15 cellular contexts compared by ENCODE assay signal in the genomic region with DNA sequence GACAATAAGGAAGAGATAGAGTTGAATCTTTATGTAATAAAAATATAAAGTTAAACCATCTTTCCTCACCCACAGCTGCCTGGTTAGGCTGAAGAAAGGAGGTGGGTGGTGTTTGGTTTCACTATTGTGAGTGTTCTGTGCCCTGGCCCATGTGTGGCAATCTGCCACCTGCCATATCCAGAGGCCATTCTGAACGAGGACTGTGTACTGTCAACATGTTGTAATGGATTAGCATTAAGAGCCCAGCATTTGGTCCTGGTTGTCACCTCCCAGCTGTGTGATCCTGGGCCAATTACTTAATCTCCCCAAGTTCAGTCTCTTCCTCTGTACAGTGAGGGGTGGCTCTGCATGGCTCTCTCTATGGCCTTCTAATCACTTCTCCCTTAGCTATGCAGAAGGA.
DNase-seq lines count a peak whose midpoint lies in the region; ATAC-seq, FAIRE-seq and TF ChIP-seq lines count a peak whose summit lies in the region.
"Had no signal": no experiment of that assay in that cellular context is flagged by ENCODE, and none has a peak within 500 bp of the region (broad histone marks: within the 10 kb centered on the region; RNA-seq: fewer than 3 reads in every experiment).

No MANE protein-coding gene starts in this region.

- H2AFZ ChIP-seq in mammary epithelial cell (ENCODE audit: low read depth, low read length) = peak overlapping the region; percentile 37

- DNase-seq in GM12891 (ENCODE audit: insufficient read length, low spot score) = no peak
- DNase-seq in NCI-H2196 treated with DMSO at 0.1 percent for 48 hours (lab: John Stamatoyannopoulos, UW; ENCODE audit: unreplicated experiment) = peak; percentile 19
- DNase-seq in mammary epithelial cell = no peak
- DNase-seq in small intestine = peak; percentile 13
- DNase-seq in NOMO-1 treated with dmso at 0.1 percent for 144 hours (lab: John Stamatoyannopoulos, UW; ENCODE audit: unreplicated experiment) = no peak
- no peak for DNase-seq in stimulated activated CD4-positive, alpha-beta T cell treated with anti-CD3 and anti-CD28 coated beads, Interleukin-2, amount 100 ng/mL, for 48 hours
- DNase-seq: activated CD4-positive, alpha-beta T cell treated with anti-CD3 and anti-CD28 coated beads for 4 hours; activated T-cell treated with anti-CD3 and anti-CD28 coated beads, Interleukin-2, amount 50 U/mL, for 72 hours; mucosa of descending colon; OCI-M1; T-helper 2 cell had no signal

- intact Hi-C loops in mammary epithelial cell (cut with micrococcal nuclease) = no loop called here

- CTCF ChIA-PET in mammary epithelial cell (lab: Charles Lee; ENCODE audit: low non-redundant PET) = no interaction called here

- no peaks in the 10 kb centered on the region for H4K20me1 ChIP-seq in mammary epithelial cell (ENCODE audit: insufficient read depth, low read length)

- TF ChIP-seq POLR2A in GM12891 (IDR thresholded peaks at IDR 0.05; ENCODE audit: low read depth, low read length) = no peak

- peaks cover 2% of the 10 kb centered on the region for H3K4me1 ChIP-seq in mammary epithelial cell (ENCODE audit: insufficient read depth, low read length)
- H3K4me1 ChIP-seq in small intestine (ENCODE audit: control insufficient read depth in 2 of 2, insufficient read depth in 1 of 2, low read depth in 1 of 2, low read length in 1 of 2) = no peaks in the 10 kb centered on the region

- H3K9me3 ChIP-seq in mammary epithelial cell (replicated peaks; ENCODE audit: insufficient read depth, low read length) (no peaks in the 10 kb centered on the region), small intestine (ENCODE audit: control insufficient read depth, low read depth) (no peaks in the 10 kb centered on the region)
- H3K9me3 ChIP-seq: HAP-1, mucosa of descending colon had no signal

- ATAC-seq in GM21381 (IDR thresholded peaks at IDR 0.05; ENCODE audit: unreplicated experiment) (no peak), HG03108 (IDR thresholded peaks at IDR 0.05; ENCODE audit: unreplicated experiment) (no peak)
- ATAC-seq: mucosa of descending colon had no signal

- in situ Hi-C loops in mammary epithelial cell (cut with MboI; ENCODE audit: low sequenced_read_pairs in 2 of 2) = no loop called here

- no peaks in the 10 kb centered on the region for H3K79me2 ChIP-seq in mammary epithelial cell (ENCODE audit: insufficient read depth, low read length)

- H3K27me3 ChIP-seq in mammary epithelial cell (ENCODE audit: insufficient read depth, low read length) (no peaks in the 10 kb centered on the region), small intestine (ENCODE audit: control insufficient read depth in 2 of 2, insufficient read depth in 2 of 2, low read length in 2 of 2) (no peaks in the 10 kb centered on the region)

- H3K36me3 ChIP-seq in mammary epithelial cell (ENCODE audit: insufficient read depth, low read length) (no peaks in the 10 kb centered on the region), small intestine (ENCODE audit: control insufficient read depth in 2 of 2, insufficient read depth in 2 of 2, low read length in 2 of 2) (no peaks in the 10 kb centered on the region)
- H3K36me3 ChIP-seq: HAP-1 had no signal

- WGBS in mammary epithelial cell (ENCODE audit: low coverage, missing lambda C conversion rate) = 13% methylated on average over 1 of the region's 1 CpG
- WGBS in small intestine, 3 donors = 0 to 38% (median 10%) methylated on average over 1 of the region's 1 CpG

- no peak overlapping the region for H3K27ac ChIP-seq in mammary epithelial cell (ENCODE audit: insufficient read depth, low read depth, low read length)
- H3K27ac ChIP-seq in small intestine (ENCODE audit: low read depth in 1 of 2, low read length in 1 of 2) = no peak overlapping the region

- dilution Hi-C loops in mammary epithelial cell (cut with HindIII; ENCODE audit: low sequenced_read_pairs) = no loop called here

- FAIRE-seq in GM12891 (lab: Jason Lieb, UNC) = peak; percentile 20
- FAIRE-seq in small intestine (lab: Jason Lieb, UNC) = no peak
- FAIRE-seq: astrocyte had no signal

- H3K4me2 ChIP-seq in mammary epithelial cell (ENCODE audit: insufficient read depth, low read depth, low read length) = no peak overlapping the region

- H3K9ac ChIP-seq in mammary epithelial cell (ENCODE audit: insufficient read depth, low read length) = no peak overlapping the region

- H3K4me3 ChIP-seq in mammary epithelial cell (replicated peaks in 1 of 3; ENCODE audit: insufficient read depth in 1 of 3, low read depth in 2 of 3, low read length in 3 of 3) (no peak overlapping the region), small intestine (ENCODE audit: low read depth in 1 of 2, low read length in 2 of 2) (no peak overlapping the region)
- H3K4me3 ChIP-seq: HAP-1, mucosa of descending colon had no signal

- no TSS peak for BruUV-seq in mammary epithelial cell (replicated peaks; lab: Mats Ljungman, UMichigan)

- TF ChIP-seq CTCF in mammary epithelial cell (conservative IDR thresholded peaks at IDR 0.05 in 1 of 2, IDR thresholded peaks at IDR 0.05 in 1 of 2; ENCODE audit: extremely low read depth in 1 of 2, insufficient read depth in 1 of 2, low read depth in 1 of 2, low read length in 2 of 2) = no peak

TF ChIP-seq in GM12891, 5 proteins besides CTCF, POLR2A, EP300 and RAD21:
- TF ChIP-seq SPI1 (IDR thresholded peaks at IDR 0.05; ENCODE audit: low read depth, low read length) (no peak), TAF1 (IDR thresholded peaks at IDR 0.05; ENCODE audit: low read depth, low read length) (no peak), PAX5 (IDR thresholded peaks at IDR 0.05; ENCODE audit: insufficient read depth, low read length, severe bottlenecking) (no peak), POLR2AphosphoS5 (IDR thresholded peaks at IDR 0.05; ENCODE audit: low read depth, low read length) (no peak), POU2F2 (IDR thresholded peaks at IDR 0.05; ENCODE audit: low read depth, low read length) (no peak)

Comparison
In these comparisons a context has a peak if more than half of its experiments do, and no peak if none do; other contexts are left out.
1. DNase-seq: peak in NCI-H2196 treated with DMSO at 0.1 percent for 48 hours (single experiment) and small intestine (single experiment); none in GM12891 (single experiment), mammary epithelial cell (single experiment), NOMO-1 treated with dmso at 0.1 percent for 144 hours (single experiment) and stimulated activated CD4-positive, alpha-beta T cell treated with anti-CD3 and anti-CD28 coated beads, Interleukin-2, amount 100 ng/mL, for 48 hours (0 of 2).